In the genomic region with DNA sequence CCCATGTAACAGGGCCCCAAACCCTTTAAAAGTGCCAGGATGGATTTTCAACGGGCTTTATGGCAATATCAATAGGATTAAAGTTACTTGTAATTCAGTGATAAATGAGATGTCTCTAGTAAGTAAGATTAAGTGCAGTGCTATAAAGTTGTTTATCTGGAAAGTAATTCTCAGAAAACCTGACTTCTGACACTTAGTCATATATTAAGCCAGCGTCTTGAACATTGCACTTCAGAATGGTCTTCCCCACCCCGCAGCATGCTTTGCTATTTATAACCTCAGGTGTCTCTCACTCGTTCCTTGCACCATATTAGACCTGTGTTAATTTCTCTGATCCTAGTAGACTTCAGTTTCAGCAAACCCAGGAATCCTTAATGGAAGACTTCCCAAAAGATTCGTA, we compare ENCODE assay signal across 8 cellular contexts. TPM values are rescaled to one million over a fixed set of nuclear protein-coding genes. Genes with fewer than 3 reads are reported as not detected.
DNase-seq lines count a peak whose midpoint lies in the region; ATAC-seq and TF ChIP-seq lines count a peak whose summit lies in the region.

No MANE protein-coding gene starts in this region.

- H3K9me3 ChIP-seq in ascending aorta (no peaks in the 10 kb centered on the region), right lobe of liver (no peaks in the 10 kb centered on the region)

- H3K27ac Mint-ChIP-seq in activated CD4-positive, alpha-beta T cell treated with anti-CD3 and anti-CD28 coated beads, Interleukin-2, amount 10 ng/mL, durations not matched to agents 24 days and 14 days, result peak overlapping the region; percentile 83
- peak overlapping the region; percentile 97 for H3K27ac Mint-ChIP-seq in stimulated activated effector memory CD8-positive, alpha-beta T cell treated with anti-CD3 and anti-CD28 coated beads, Interleukin-12 subunit alpha, Interleukin-12 subunit beta, amount 100 ng/mL, for 72 hours

- H3K36me3 ChIP-seq in ascending aorta (no peaks in the 10 kb centered on the region), right lobe of liver (no peaks in the 10 kb centered on the region)

- H3K36me3 Mint-ChIP-seq in activated CD4-positive, alpha-beta T cell treated with anti-CD3 and anti-CD28 coated beads, Interleukin-2, amount 10 ng/mL, durations not matched to agents 24 days and 14 days (ENCODE audit: low read depth), result peaks cover 18% of the 10 kb centered on the region
- H3K36me3 Mint-ChIP-seq in stimulated activated effector memory CD8-positive, alpha-beta T cell treated with anti-CD3 and anti-CD28 coated beads, Interleukin-12 subunit alpha, Interleukin-12 subunit beta, amount 100 ng/mL, for 72 hours, result peaks cover 49% of the 10 kb centered on the region

- H3K27me3 Mint-ChIP-seq in activated CD4-positive, alpha-beta T cell treated with anti-CD3 and anti-CD28 coated beads, Interleukin-2, amount 10 ng/mL, durations not matched to agents 24 days and 14 days, result peaks cover 8% of the 10 kb centered on the region

- DNase-seq in activated CD4-positive, alpha-beta T cell treated with anti-CD3 and anti-CD28 coated beads, Interleukin-2, amount 10 ng/mL, durations not matched to agents 24 days and 14 days, result no peak
- no peak for DNase-seq in activated CD4-positive, alpha-beta T cell treated with anti-CD3 and anti-CD28 coated beads for 4 hours
- DNase-seq in ascending aorta (ENCODE audit: low spot score in 2 of 2) (no peak), right lobe of liver (no peak), HCEC 1CT (no peak), foreskin fibroblast (no peak)
- DNase-seq in stimulated activated effector memory CD8-positive, alpha-beta T cell treated with anti-CD3 and anti-CD28 coated beads, Interleukin-12 subunit alpha, Interleukin-12 subunit beta, amount 100 ng/mL, for 72 hours (ENCODE audit: low spot score in 2 of 2), result no peak

- TF ChIP-seq CTCF in ascending aorta (IDR thresholded peaks at IDR 0.05), result no peak
- no peak for TF ChIP-seq CTCF in right lobe of liver (IDR thresholded peaks at IDR 0.05)
- no peak for TF ChIP-seq CTCF in foreskin fibroblast (IDR thresholded peaks at IDR 0.05; ENCODE audit: low read depth, low read length)

- H3K27me3 ChIP-seq in ascending aorta (no peaks in the 10 kb centered on the region), right lobe of liver (no peaks in the 10 kb centered on the region)

- H3K4me3 Mint-ChIP-seq in activated CD4-positive, alpha-beta T cell treated with anti-CD3 and anti-CD28 coated beads, Interleukin-2, amount 10 ng/mL, durations not matched to agents 24 days and 14 days, result peak overlapping the region; percentile 99
- H3K4me3 Mint-ChIP-seq in stimulated activated effector memory CD8-positive, alpha-beta T cell treated with anti-CD3 and anti-CD28 coated beads, Interleukin-12 subunit alpha, Interleukin-12 subunit beta, amount 100 ng/mL, for 72 hours, result peak overlapping the region; percentile 84

- peak overlapping the region; percentile 6 to 34 for H3K27ac ChIP-seq in ascending aorta
- H3K27ac ChIP-seq in right lobe of liver, result peak overlapping the region in 2 of 3 donors; percentile 97

- H3K4me3 ChIP-seq in ascending aorta (peak overlapping the region; percentile 80 to 97), right lobe of liver (peak overlapping the region; percentile 2 to 82 (median 69)), foreskin fibroblast (ENCODE audit: low read depth in 1 of 2, low read length in 2 of 2) (peak overlapping the region in 1 of 2 donors; percentile 81)

- no peak for TF ChIP-seq POLR2A in right lobe of liver (IDR thresholded peaks at IDR 0.05)

- ATAC-seq in right lobe of liver, result no peak
- ATAC-seq in stimulated activated effector memory CD8-positive, alpha-beta T cell treated with anti-CD3 and anti-CD28 coated beads, Interleukin-12 subunit alpha, Interleukin-12 subunit beta, amount 100 ng/mL, for 72 hours, result peak; percentile 48
- ATAC-seq in HG03139 (IDR thresholded peaks at IDR 0.05; ENCODE audit: unreplicated experiment), result no peak

- H3K9me3 Mint-ChIP-seq in activated CD4-positive, alpha-beta T cell treated with anti-CD3 and anti-CD28 coated beads, Interleukin-2, amount 10 ng/mL, durations not matched to agents 24 days and 14 days, result no peaks in the 10 kb centered on the region
- no peaks in the 10 kb centered on the region for H3K9me3 Mint-ChIP-seq in stimulated activated effector memory CD8-positive, alpha-beta T cell treated with anti-CD3 and anti-CD28 coated beads, Interleukin-12 subunit alpha, Interleukin-12 subunit beta, amount 100 ng/mL, for 72 hours

- intact Hi-C loops in activated CD4-positive, alpha-beta T cell treated with anti-CD3 and anti-CD28 coated beads, Interleukin-2, amount 10 ng/mL, durations not matched to agents 24 days and 14 days (cut with micrococcal nuclease), result loop anchor here (1.0 to 10.0 kb wide), 12 partner anchors 26 to 1099 kb away; no protein-coding TSS in a partner anchor
- intact Hi-C loops in ascending aorta (cut with DNase I), result loop anchor here (5.0 to 10.0 kb wide), 3 partner anchors 70 to 1478 kb away; no protein-coding TSS in a partner anchor
- intact Hi-C loops in right lobe of liver (cut with DNase I), result no loop called here

- peaks cover 0 to 11% of the 10 kb centered on the region in 2 donors for H3K4me1 ChIP-seq in ascending aorta
- H3K4me1 ChIP-seq in right lobe of liver, result peaks cover 0 to 16% (median 3%) of the 10 kb centered on the region in 4 donors

- 13% methylated on average over 5 of the region's 5 CpGs for WGBS in right lobe of liver (ENCODE audit: insufficient coverage, low coverage, low lambda C conversion rate, missing lambda C conversion rate)

- H3K4me1 Mint-ChIP-seq in activated CD4-positive, alpha-beta T cell treated with anti-CD3 and anti-CD28 coated beads, Interleukin-2, amount 10 ng/mL, durations not matched to agents 24 days and 14 days, result peaks cover 50% of the 10 kb centered on the region
- H3K4me1 Mint-ChIP-seq in stimulated activated effector memory CD8-positive, alpha-beta T cell treated with anti-CD3 and anti-CD28 coated beads, Interleukin-12 subunit alpha, Interleukin-12 subunit beta, amount 100 ng/mL, for 72 hours, result peaks cover 37% of the 10 kb centered on the region

RNA-seq across cellular contexts. Expression of a gene that starts 2.1 kb away (rescaled TPM):
- 61.5 and 62.8 TPM in 2 replicates for total RNA-seq in activated CD4-positive, alpha-beta T cell treated with anti-CD3 and anti-CD28 coated beads, Interleukin-2, amount 10 ng/mL, durations not matched to agents 24 days and 14 days
- 41.1 TPM for total RNA-seq in ascending aorta
- total RNA-seq in right lobe of liver, result 10 to 100 TPM; 19.0 to 43.8 (median 27.7) TPM

Comparison
In these comparisons a context has a peak if more than half of its experiments do, and no peak if none do; other contexts are left out.
1. intact Hi-C loops: an anchor here in activated CD4-positive, alpha-beta T cell treated with anti-CD3 and anti-CD28 coated beads, Interleukin-2, amount 10 ng/mL, durations not matched to agents 24 days and 14 days (1.0 to 10.0 kb wide) and ascending aorta (5.0 to 10.0 kb wide); none called in right lobe of liver.